Comparison of ENCODE assay signal across 15 cellular contexts in genomic region chr11:72406536-72407507, GRCh38. TPM values are rescaled to one million over a fixed set of nuclear protein-coding genes. Genes with fewer than 3 reads are reported as not detected.
DNase-seq lines count a peak whose midpoint lies in the region; ATAC-seq and TF ChIP-seq lines count a peak whose summit lies in the region.
"Had no signal": no experiment of that assay in that cellular context is flagged by ENCODE, and none has a peak within 500 bp of the region (broad histone marks: within the 10 kb centered on the region; RNA-seq: fewer than 3 reads in every experiment).

No MANE protein-coding gene starts in this region.

- ATAC-seq in PC-3, result no peak; the same call in 1 of the 2 replicates

- DNase-seq in G401 (ENCODE audit: low spot score) (peak; percentile 13), PC-3 (peak; percentile 17), epithelial cell of prostate (ENCODE audit: low read depth, low spot score) (no peak), osteocyte (ENCODE audit: extremely low spot score, unreplicated experiment) (peak; percentile 27), NCI-H2029 (lab: John Stamatoyannopoulos, UW) (no peak), T-helper 2 cell (no peak), middle frontal gyrus (ENCODE audit: extremely low spot score, low spot score) (no peak)
- DNase-seq: CD8-positive, alpha-beta memory T cell; GOT3; KG1; NCI-H1092; NCI-H1694; NCI-H510A; SIG-M5 had no signal

- POLR2A ChIA-PET in PC-3 (lab: Charles Lee; ENCODE audit: unreplicated experiment), result no interaction called here

- H3K27me3 Mint-ChIP-seq in osteocyte (ENCODE audit: unreplicated experiment), result no peaks in the 10 kb centered on the region
- H3K27me3 Mint-ChIP-seq: CD8-positive, alpha-beta memory T cell had no signal

- CTCF ChIA-PET in PC-3 (lab: Charles Lee), result no interaction called here

- no peaks in the 10 kb centered on the region for H3K27me3 ChIP-seq in PC-3 (ENCODE audit: low read length)

- H3K4me3 ChIP-seq in PC-3 (ENCODE audit: low read length), result no peak overlapping the region

- no peak overlapping the region for H3K4me3 Mint-ChIP-seq in osteocyte (ENCODE audit: unreplicated experiment)
- H3K4me3 Mint-ChIP-seq: CD8-positive, alpha-beta memory T cell had no signal

- 0 out of 2 replicates have a peak, but pooled peaks cover 7% of the 10 kb centered on the region for H3K79me2 ChIP-seq in PC-3 (ENCODE audit: low read length)

- H3K9ac ChIP-seq in PC-3 (ENCODE audit: low read length), result no peak overlapping the region

- no peaks in the 10 kb centered on the region for H3K4me1 ChIP-seq in PC-3 (ENCODE audit: insufficient read depth, low read length)

- no peaks in the 10 kb centered on the region for H3K9me2 ChIP-seq in PC-3 (replicated peaks; ENCODE audit: low read length)

- intact Hi-C loops in PC-3 (cut with micrococcal nuclease), result no loop called here

- H3K36me3 Mint-ChIP-seq in osteocyte (ENCODE audit: unreplicated experiment), result peaks cover 3% of the 10 kb centered on the region

- no peak for TF ChIP-seq CTCF in PC-3 (conservative IDR thresholded peaks at IDR 0.05; ENCODE audit: low read depth, low read length)
- TF ChIP-seq CTCF in osteocyte (IDR thresholded peaks at IDR 0.05), result no peak

- in situ Hi-C loops in G401 (cut with HindIII; ENCODE audit: low sequenced_read_pairs), result no loop called here

- BruUV-seq in PC-3 (replicated peaks; lab: Mats Ljungman, UMichigan), result no TSS peak

- no peaks in the 10 kb centered on the region for H3K9me3 Mint-ChIP-seq in osteocyte (ENCODE audit: unreplicated experiment)
- H3K9me3 Mint-ChIP-seq: CD8-positive, alpha-beta memory T cell had no signal

- H2AFZ ChIP-seq in PC-3 (ENCODE audit: low read length), result no peak overlapping the region

- H3K9me3 ChIP-seq in PC-3 (ENCODE audit: low read length), result no peaks in the 10 kb centered on the region

- no peak overlapping the region for H3K27ac ChIP-seq in PC-3 (ENCODE audit: low read length)
- H3K27ac ChIP-seq in epithelial cell of prostate, result peak overlapping the region; percentile 2
- H3K27ac ChIP-seq: HL-60 had no signal

- 0 out of 2 replicates have a peak, but pooled peaks cover under 1% of the 10 kb centered on the region for H3K36me3 ChIP-seq in PC-3 (ENCODE audit: low read depth, low read length)

- no peaks in the 10 kb centered on the region for H3F3A ChIP-seq in PC-3 (ENCODE audit: low read length, unreplicated experiment)

- H3K4me1 Mint-ChIP-seq in osteocyte (ENCODE audit: unreplicated experiment), result peaks cover 7% of the 10 kb centered on the region

- H3K27ac Mint-ChIP-seq in osteocyte (ENCODE audit: unreplicated experiment), result no peak overlapping the region

- H4K20me1 ChIP-seq in PC-3 (ENCODE audit: low read length), result no peaks in the 10 kb centered on the region

- no peak overlapping the region for H3K4me2 ChIP-seq in PC-3 (ENCODE audit: low read length)

RNA-seq across cellular contexts. Expression of gene CLPB, which starts 27.5 kb away (rescaled TPM):
- 35.5 and 56.5 TPM in 2 replicates for total RNA-seq in G401 (2014; rRNA removed; shearing (Covaris generic))
- total RNA-seq in PC-3 (2014; rRNA removed), result 83.0 and 107 TPM in 2 replicates
- 20.4 and 20.7 TPM in 2 replicates for total RNA-seq in osteocyte

Comparison
In these comparisons a context has a peak if more than half of its experiments do, and no peak if none do; other contexts are left out.
1. DNase-seq: peak in G401 (single experiment), PC-3 (single experiment) and osteocyte (single experiment); none in epithelial cell of prostate (single experiment), NCI-H2029 (single experiment), T-helper 2 cell (0 of 5) and middle frontal gyrus (single experiment).